In the genomic region with DNA sequence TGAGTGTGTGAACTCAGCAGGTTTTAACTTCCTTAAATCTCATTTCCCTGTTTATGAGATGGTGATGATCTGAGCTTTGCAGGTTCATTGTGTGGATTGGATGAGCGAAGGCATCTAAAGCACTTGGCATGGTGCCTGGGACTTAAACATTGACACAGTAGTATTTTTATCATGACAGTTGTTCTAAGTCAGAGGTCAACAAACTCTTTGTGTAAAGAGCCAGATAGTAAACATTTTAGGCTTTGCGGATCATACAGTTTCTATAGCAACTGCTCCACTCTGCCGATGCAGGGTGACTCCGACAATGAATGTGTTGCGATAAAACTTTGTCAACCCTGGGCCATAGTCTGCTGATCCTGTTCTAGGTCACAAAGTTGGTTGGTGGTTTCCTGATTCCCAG, we compare ENCODE assay signal across 16 cellular contexts. TPM values are rescaled to one million over a fixed set of nuclear protein-coding genes. Genes with fewer than 3 reads are reported as not detected.
A peak's percentile ranks its signal among the peaks of the same experiment; 100 is the strongest.
DNase-seq lines count a peak whose midpoint lies in the region; ATAC-seq and TF ChIP-seq lines count a peak whose summit lies in the region.
"Had no signal": no experiment of that assay in that cellular context is flagged by ENCODE, and none has a peak within 500 bp of the region (broad histone marks: within the 10 kb centered on the region; RNA-seq: fewer than 3 reads in every experiment).

No MANE protein-coding gene starts in this region.

- TF ChIP-seq CTCF in hepatocyte (IDR thresholded peaks at IDR 0.05; ENCODE audit: poor library complexity) (no peak), stomach (IDR thresholded peaks at IDR 0.05) (no peak)

- TF ChIP-seq EP300 in stomach (IDR thresholded peaks at IDR 0.05): no peak

- DNase-seq in COLO668 (lab: John Stamatoyannopoulos, UW; ENCODE audit: unreplicated experiment) (peak; percentile 90), LoVo (ENCODE audit: low spot score) (peak; percentile 14), NCI-H748 treated with DMSO at 0.1 percent for 48 hours (lab: John Stamatoyannopoulos, UW) (peak; percentile 95), hepatocyte (ENCODE audit: low spot score) (peak; percentile 63), stomach (no peak), KG1 (lab: John Stamatoyannopoulos, UW) (no peak)
- DNase-seq: activated effector memory CD4-positive, alpha-beta T cell treated with Interleukin-2 at 50 U/mL for 16 hours; immature natural killer cell; NCI-H2171; retina; T-cell had no signal

- no peaks in the 10 kb centered on the region for H3K36me3 ChIP-seq in hepatocyte (replicated peaks; ENCODE audit: insufficient read depth, low read depth)
- H3K36me3 ChIP-seq in stomach: no peaks in the 10 kb centered on the region
- H3K36me3 ChIP-seq: suprapubic skin had no signal

- H3K9me2 ChIP-seq in hepatocyte (replicated peaks; ENCODE audit: insufficient read depth): no peaks in the 10 kb centered on the region

- H3K9me3 ChIP-seq in hepatocyte (ENCODE audit: low read depth) (no peaks in the 10 kb centered on the region), stomach (no peaks in the 10 kb centered on the region)
- H3K9me3 ChIP-seq: suprapubic skin had no signal

- H4K20me1 ChIP-seq in hepatocyte (ENCODE audit: insufficient read depth, poor library complexity, severe bottlenecking): no peaks in the 10 kb centered on the region

- ATAC-seq in HG03354 (IDR thresholded peaks at IDR 0.05; ENCODE audit: poor library complexity, severe bottlenecking, unreplicated experiment): no peak
- no peak for ATAC-seq in GM21825 (IDR thresholded peaks at IDR 0.05; ENCODE audit: unreplicated experiment)
- ATAC-seq: T-cell, WTC11 had no signal

- no peak overlapping the region for H3K4me3 ChIP-seq in hepatocyte
- H3K4me3 ChIP-seq in stomach: no peak overlapping the region
- H3K4me3 ChIP-seq: suprapubic skin had no signal

- no peaks in the 10 kb centered on the region for H3K79me2 ChIP-seq in hepatocyte

- no peak for TF ChIP-seq POLR2A in stomach (IDR thresholded peaks at IDR 0.05)

- H3K4me1 ChIP-seq in hepatocyte (ENCODE audit: insufficient read depth) (no peaks in the 10 kb centered on the region), stomach (no peaks in the 10 kb centered on the region)
- H3K4me1 ChIP-seq: suprapubic skin had no signal

- no peak overlapping the region for H2AFZ ChIP-seq in hepatocyte

- no peak overlapping the region for H3K27ac ChIP-seq in hepatocyte
- H3K27ac ChIP-seq in stomach: no peak overlapping the region
- H3K27ac ChIP-seq: KMS-11, suprapubic skin had no signal

- intact Hi-C loops in stomach (cut with DNase I; ENCODE audit: low total_unique reads): no loop called here

- WGBS in hepatocyte (ENCODE audit: low lambda C conversion rate, missing lambda C conversion rate): 53% methylated on average over 5 of the region's 5 CpGs
- WGBS in stomach, 5 donors: 14 to 38% (median 19%) methylated on average over 5 of the region's 5 CpGs

- peaks cover 38% of the 10 kb centered on the region for H3K27me3 ChIP-seq in hepatocyte
- peaks cover 0 to 36% (median 0%) of the 10 kb centered on the region in 3 donors for H3K27me3 ChIP-seq in stomach
- H3K27me3 ChIP-seq: suprapubic skin had no signal

- H3K4me2 ChIP-seq in hepatocyte: no peak overlapping the region
- H3K4me2 ChIP-seq: KMS-11 had no signal

RNA-seq across cellular contexts. Expression of gene SLC24A4, which starts 25.2 kb away (rescaled TPM):
- total RNA-seq in hepatocyte (0.28 and 0.50 TPM in 2 replicates), stomach (under 1 TPM in 2 of 5 donors, not detected in 3; 0.45 to 0.92 TPM)
- polyA plus RNA-seq in hepatocyte (0.46 TPM in 1 of 2 replicates, not detected in the other), stomach (under 1 TPM in 2 of 3 donors, not detected in 1; 0.08 to 0.31 TPM)

Comparison
In these comparisons a context has a peak if more than half of its experiments do, and no peak if none do; other contexts are left out.
1. DNase-seq: peak in COLO668 (single experiment), LoVo (single experiment), NCI-H748 treated with DMSO at 0.1 percent for 48 hours (single experiment) and hepatocyte (single experiment); none in stomach (single experiment) and KG1 (single experiment).